8 cellular contexts compared by ENCODE assay signal in genomic region chr20:15930324-15931305, GRCh38.
DNase-seq lines count a peak whose midpoint lies in the region; ATAC-seq and TF ChIP-seq lines count a peak whose summit lies in the region.

No MANE protein-coding gene starts in this region.

- no peaks in the 10 kb centered on the region for H3K36me3 ChIP-seq in neural progenitor cell

- no peak overlapping the region for H3K27ac Mint-ChIP-seq in neural progenitor cell
- H3K27ac Mint-ChIP-seq in natural killer cell treated with Interleukin-12 subunit alpha and Interleukin-12 subunit beta and Interleukin-15 and Interleukin-18, amount 100 ng/mL, for 72 hours = no peak overlapping the region
- no peak overlapping the region for H3K27ac Mint-ChIP-seq in stimulated activated naive CD8-positive, alpha-beta T cell treated with anti-CD3 and anti-CD28 coated beads, Interleukin-15, amount 100 ng/mL, for 72 hours

- no peaks in the 10 kb centered on the region for H4K20me1 ChIP-seq in neural progenitor cell (ENCODE audit: low read depth)

- ATAC-seq in natural killer cell treated with Interleukin-12 subunit alpha and Interleukin-12 subunit beta and Interleukin-15 and Interleukin-18, amount 100 ng/mL, for 72 hours = no peak
- ATAC-seq in stimulated activated naive CD8-positive, alpha-beta T cell treated with anti-CD3 and anti-CD28 coated beads, Interleukin-15, amount 100 ng/mL, for 72 hours = no peak

- H3K36me3 Mint-ChIP-seq in neural progenitor cell = peaks cover 9% of the 10 kb centered on the region
- H3K36me3 Mint-ChIP-seq in natural killer cell treated with Interleukin-12 subunit alpha and Interleukin-12 subunit beta and Interleukin-15 and Interleukin-18, amount 100 ng/mL, for 72 hours = no peaks in the 10 kb centered on the region

- H3K4me3 ChIP-seq in neural progenitor cell = no peak overlapping the region

- H3K27ac ChIP-seq in neural progenitor cell = no peak overlapping the region

- peaks cover 26% of the 10 kb centered on the region for H3K9me3 Mint-ChIP-seq in neural progenitor cell
- no peaks in the 10 kb centered on the region for H3K9me3 Mint-ChIP-seq in natural killer cell treated with Interleukin-12 subunit alpha and Interleukin-12 subunit beta and Interleukin-15 and Interleukin-18, amount 100 ng/mL, for 72 hours
- peaks cover 9 to 10% of the 10 kb centered on the region in 2 donors for H3K9me3 Mint-ChIP-seq in stimulated activated naive CD8-positive, alpha-beta T cell treated with anti-CD3 and anti-CD28 coated beads, Interleukin-15, amount 100 ng/mL, for 72 hours

- no peak overlapping the region for H3K4me3 Mint-ChIP-seq in neural progenitor cell
- no peak overlapping the region for H3K4me3 Mint-ChIP-seq in natural killer cell treated with Interleukin-12 subunit alpha and Interleukin-12 subunit beta and Interleukin-15 and Interleukin-18, amount 100 ng/mL, for 72 hours
- H3K4me3 Mint-ChIP-seq in stimulated activated naive CD8-positive, alpha-beta T cell treated with anti-CD3 and anti-CD28 coated beads, Interleukin-15, amount 100 ng/mL, for 72 hours = no peak overlapping the region

- no peaks in the 10 kb centered on the region for H3K9me3 ChIP-seq in neural progenitor cell (ENCODE audit: low read depth)

- H3K27me3 ChIP-seq in neural progenitor cell = no peaks in the 10 kb centered on the region

- no peaks in the 10 kb centered on the region for H3K4me1 ChIP-seq in neural progenitor cell

- H3K4me2 ChIP-seq in neural progenitor cell = no peak overlapping the region

- peak; percentile 71 for TF ChIP-seq CTCF in neural progenitor cell (IDR thresholded peaks at IDR 0.05)

- no peaks in the 10 kb centered on the region for H3F3A ChIP-seq in neural progenitor cell (ENCODE audit: low read depth)

- H3K4me1 Mint-ChIP-seq in neural progenitor cell = peaks cover 25% of the 10 kb centered on the region
- no peaks in the 10 kb centered on the region for H3K4me1 Mint-ChIP-seq in natural killer cell treated with Interleukin-12 subunit alpha and Interleukin-12 subunit beta and Interleukin-15 and Interleukin-18, amount 100 ng/mL, for 72 hours (ENCODE audit: low read depth in 2 of 2)
- no peaks in the 10 kb centered on the region for H3K4me1 Mint-ChIP-seq in stimulated activated naive CD8-positive, alpha-beta T cell treated with anti-CD3 and anti-CD28 coated beads, Interleukin-15, amount 100 ng/mL, for 72 hours

- no peak overlapping the region for H3K9ac ChIP-seq in neural progenitor cell

- peak; percentile 76 for DNase-seq in DMS 273 (lab: John Stamatoyannopoulos, UW; ENCODE audit: unreplicated experiment)
- DNase-seq in DMS 273 treated with DMSO at 0.1 percent for 48 hours (lab: John Stamatoyannopoulos, UW) = no peak
- DNase-seq in NCI-H446 treated with DMSO at 0.1 percent for 48 hours (lab: John Stamatoyannopoulos, UW) = peak; percentile 60
- peak; percentile 47 for DNase-seq in dermis blood vessel endothelial cell
- peak; percentile 47 for DNase-seq in neural progenitor cell (ENCODE audit: low spot score)
- DNase-seq in stimulated activated CD4-positive, alpha-beta T cell treated with anti-CD3 and anti-CD28 coated beads, Interleukin-4, amount 100 ng/mL, for 4 hours = no peak
- DNase-seq in natural killer cell treated with Interleukin-12 subunit alpha and Interleukin-12 subunit beta and Interleukin-15 and Interleukin-18, amount 100 ng/mL, for 72 hours (ENCODE audit: low spot score) = no peak
- DNase-seq in stimulated activated naive CD8-positive, alpha-beta T cell treated with anti-CD3 and anti-CD28 coated beads, Interleukin-15, amount 100 ng/mL, for 72 hours = no peak

- H3K79me2 ChIP-seq in neural progenitor cell (ENCODE audit: low read depth) = no peaks in the 10 kb centered on the region

- H3K27me3 Mint-ChIP-seq in neural progenitor cell (ENCODE audit: insufficient read depth, low read depth) = peaks cover 7% of the 10 kb centered on the region
- H3K27me3 Mint-ChIP-seq in natural killer cell treated with Interleukin-12 subunit alpha and Interleukin-12 subunit beta and Interleukin-15 and Interleukin-18, amount 100 ng/mL, for 72 hours = peaks cover 0 to 2% of the 10 kb centered on the region in 2 donors
- H3K27me3 Mint-ChIP-seq in stimulated activated naive CD8-positive, alpha-beta T cell treated with anti-CD3 and anti-CD28 coated beads, Interleukin-15, amount 100 ng/mL, for 72 hours = peaks cover 7% of the 10 kb centered on the region

- H2AFZ ChIP-seq in neural progenitor cell (replicated peaks) = no peak overlapping the region

Comparison
In these comparisons a context has a peak if more than half of its experiments do, and no peak if none do; other contexts are left out.
1. DNase-seq: peak in DMS 273 (single experiment), NCI-H446 treated with DMSO at 0.1 percent for 48 hours (single experiment), dermis blood vessel endothelial cell (single experiment) and neural progenitor cell (single experiment); none in DMS 273 treated with DMSO at 0.1 percent for 48 hours (single experiment), stimulated activated CD4-positive, alpha-beta T cell treated with anti-CD3 and anti-CD28 coated beads, Interleukin-4, amount 100 ng/mL, for 4 hours (0 of 2), natural killer cell treated with Interleukin-12 subunit alpha and Interleukin-12 subunit beta and Interleukin-15 and Interleukin-18, amount 100 ng/mL, for 72 hours (single experiment) and stimulated activated naive CD8-positive, alpha-beta T cell treated with anti-CD3 and anti-CD28 coated beads, Interleukin-15, amount 100 ng/mL, for 72 hours (0 of 2).